In the genomic region with DNA sequence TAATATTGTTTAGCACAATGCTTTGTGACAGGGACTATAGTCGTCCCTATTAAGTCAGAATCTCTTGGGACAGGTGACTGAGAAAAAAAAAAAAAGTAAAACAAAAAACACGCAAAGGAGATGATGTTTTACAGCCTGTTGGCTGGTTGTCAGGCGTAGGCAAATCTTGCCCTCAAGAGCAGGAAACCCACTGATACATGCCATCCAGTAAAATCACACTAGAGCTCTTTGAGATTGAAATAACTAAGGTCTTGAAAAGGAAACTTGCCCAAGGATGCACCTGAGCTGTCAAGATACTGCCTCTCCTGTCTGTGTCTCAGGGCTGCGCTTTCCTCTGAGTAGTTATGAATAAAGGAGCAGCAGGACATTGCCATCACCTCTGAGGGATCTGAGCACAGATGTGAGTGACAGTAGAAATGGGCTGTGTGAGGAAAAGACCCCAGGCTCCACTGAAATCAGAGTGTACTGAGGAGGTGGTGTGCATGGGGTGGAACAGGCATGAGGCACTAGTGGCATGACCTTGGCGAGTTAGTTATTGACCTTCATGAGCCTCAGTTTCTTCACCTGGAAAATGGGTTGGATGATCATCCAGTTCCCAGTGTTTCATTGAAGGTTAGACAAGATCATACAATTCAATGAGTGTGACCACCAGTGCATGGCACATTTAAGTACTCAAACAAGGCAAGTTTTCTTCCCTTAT, we compare ENCODE assay signal across 16 cellular contexts. TPM values are rescaled to one million over a fixed set of nuclear protein-coding genes. Genes with fewer than 3 reads are reported as not detected.
DNase-seq lines count a peak whose midpoint lies in the region; ATAC-seq, FAIRE-seq and TF ChIP-seq lines count a peak whose summit lies in the region.
"Had no signal": no experiment of that assay in that cellular context is flagged by ENCODE, and none has a peak within 500 bp of the region (broad histone marks: within the 10 kb centered on the region; RNA-seq: fewer than 3 reads in every experiment).

No MANE protein-coding gene starts in this region.

- H3K36me3 ChIP-seq in RWPE2 (ENCODE audit: low read depth): peaks cover 94% of the 10 kb centered on the region
- H3K36me3 ChIP-seq: pancreas had no signal

- intact Hi-C loops in cardiac septum (cut with DNase I) (no loop called here), Right ventricle myocardium superior (cut with DNase I) (no loop called here)

- H3K4me3 ChIP-seq in RWPE2 (ENCODE audit: severe bottlenecking): no peak overlapping the region
- no peak overlapping the region for H3K4me3 ChIP-seq in coronary artery
- H3K4me3 ChIP-seq: pancreas had no signal

- H3K27me3 ChIP-seq in RWPE2 (ENCODE audit: insufficient read depth, poor library complexity, severe bottlenecking): no peaks in the 10 kb centered on the region
- H3K27me3 ChIP-seq: pancreas had no signal

- no peak for TF ChIP-seq CTCF in RWPE2 (IDR thresholded peaks at IDR 0.05; ENCODE audit: poor library complexity, severe bottlenecking)
- no peak for TF ChIP-seq CTCF in coronary artery (IDR thresholded peaks at IDR 0.05)

- H3K27ac ChIP-seq in RWPE2 (ENCODE audit: poor library complexity, severe bottlenecking): peak overlapping the region; percentile 34
- H3K27ac ChIP-seq in coronary artery: peak overlapping the region; percentile 63 to 90
- H3K27ac ChIP-seq: pancreas had no signal

- no peaks in the 10 kb centered on the region for H3K9me3 ChIP-seq in RWPE2 (ENCODE audit: severe bottlenecking)
- H3K9me3 ChIP-seq: pancreas had no signal

- peak; percentile 19 for DNase-seq in cardiac septum (ENCODE audit: low spot score)
- no peak for DNase-seq in Right ventricle myocardium superior
- DNase-seq in RWPE2 (ENCODE audit: low spot score): no peak
- no peak for DNase-seq in coronary artery (ENCODE audit: low spot score)
- DNase-seq in ureter (ENCODE audit: low spot score): no peak
- no peak for DNase-seq in GM12891 (ENCODE audit: insufficient read length, low spot score)
- no peak for DNase-seq in activated gamma-delta T cell treated with Interleukin-2 at 50 U/mL for 16 hours
- no peak for DNase-seq in GDM1 (lab: John Stamatoyannopoulos, UW)
- DNase-seq: activated B cell treated with CpG ODN at 0.5 μM for 24 hours; activated T-cell treated with anti-CD3 and anti-CD28 coated beads, Interleukin-2, amount 50 U/mL, for 4 hours; DMS53; midbrain; NCI-H1105 treated with DMSO at 0.1 percent for 48 hours; pancreas; PC-3 had no signal

- no peak for FAIRE-seq in GM12891 (lab: Jason Lieb, UNC)
- FAIRE-seq: keratinocyte, pancreas had no signal

- no peak for TF ChIP-seq POLR2A in GM12891 (IDR thresholded peaks at IDR 0.05; ENCODE audit: low read depth, low read length)

- peaks cover 4% of the 10 kb centered on the region for H3K4me1 ChIP-seq in RWPE2 (ENCODE audit: insufficient read depth, poor library complexity, severe bottlenecking)
- H3K4me1 ChIP-seq: pancreas had no signal

- ATAC-seq in Right ventricle myocardium superior (ENCODE audit: poor library complexity) (no peak), RWPE2 (ENCODE audit: low read depth) (no peak)
- ATAC-seq: activated T-cell treated with anti-CD3 and anti-CD28 coated beads, Interleukin-2, amount 50 U/mL, for 4 hours; PC-3 had no signal

TF ChIP-seq in GM12891, 5 proteins besides CTCF, POLR2A, EP300 and RAD21:
- TF ChIP-seq SPI1 (IDR thresholded peaks at IDR 0.05; ENCODE audit: low read depth, low read length): no peak
- TF ChIP-seq TAF1 (IDR thresholded peaks at IDR 0.05; ENCODE audit: low read depth, low read length): no peak
- no peak for TF ChIP-seq POU2F2 (IDR thresholded peaks at IDR 0.05; ENCODE audit: low read depth, low read length)
- no peak for TF ChIP-seq PAX5 (IDR thresholded peaks at IDR 0.05; ENCODE audit: insufficient read depth, low read length, severe bottlenecking)
- no peak for TF ChIP-seq POLR2AphosphoS5 (IDR thresholded peaks at IDR 0.05; ENCODE audit: low read depth, low read length)

RNA-seq across cellular contexts. Expression of a gene that starts 23.3 kb away (rescaled TPM):
- 98.7 TPM for total RNA-seq in cardiac septum
- 34.8 TPM for total RNA-seq in Right ventricle myocardium superior
- 215 TPM for total RNA-seq in ureter
- polyA plus RNA-seq in GM12891 (2012; ENCODE audit: low read depth, missing spikeins): 3.4 TPM
